ENCODE assay signal across 5 cellular contexts in genomic region chr2:133082034-133082433, GRCh38.
"Had no signal": no experiment of that assay in that cellular context is flagged by ENCODE, and none has a peak within 500 bp of the region (broad histone marks: within the 10 kb centered on the region; RNA-seq: fewer than 3 reads in every experiment).

No MANE protein-coding gene starts in this region.

- DNase-seq: KBM-7, KG1 had no signal

- H3K27ac ChIP-seq: HL-60, KMS-11 had no signal

- FAIRE-seq: HTR-8/SVneo had no signal

- H3K4me2 ChIP-seq: KMS-11 had no signal

- H3K9ac ChIP-seq: KMS-11 had no signal
